10 cellular contexts compared by ENCODE assay signal in the genomic region with DNA sequence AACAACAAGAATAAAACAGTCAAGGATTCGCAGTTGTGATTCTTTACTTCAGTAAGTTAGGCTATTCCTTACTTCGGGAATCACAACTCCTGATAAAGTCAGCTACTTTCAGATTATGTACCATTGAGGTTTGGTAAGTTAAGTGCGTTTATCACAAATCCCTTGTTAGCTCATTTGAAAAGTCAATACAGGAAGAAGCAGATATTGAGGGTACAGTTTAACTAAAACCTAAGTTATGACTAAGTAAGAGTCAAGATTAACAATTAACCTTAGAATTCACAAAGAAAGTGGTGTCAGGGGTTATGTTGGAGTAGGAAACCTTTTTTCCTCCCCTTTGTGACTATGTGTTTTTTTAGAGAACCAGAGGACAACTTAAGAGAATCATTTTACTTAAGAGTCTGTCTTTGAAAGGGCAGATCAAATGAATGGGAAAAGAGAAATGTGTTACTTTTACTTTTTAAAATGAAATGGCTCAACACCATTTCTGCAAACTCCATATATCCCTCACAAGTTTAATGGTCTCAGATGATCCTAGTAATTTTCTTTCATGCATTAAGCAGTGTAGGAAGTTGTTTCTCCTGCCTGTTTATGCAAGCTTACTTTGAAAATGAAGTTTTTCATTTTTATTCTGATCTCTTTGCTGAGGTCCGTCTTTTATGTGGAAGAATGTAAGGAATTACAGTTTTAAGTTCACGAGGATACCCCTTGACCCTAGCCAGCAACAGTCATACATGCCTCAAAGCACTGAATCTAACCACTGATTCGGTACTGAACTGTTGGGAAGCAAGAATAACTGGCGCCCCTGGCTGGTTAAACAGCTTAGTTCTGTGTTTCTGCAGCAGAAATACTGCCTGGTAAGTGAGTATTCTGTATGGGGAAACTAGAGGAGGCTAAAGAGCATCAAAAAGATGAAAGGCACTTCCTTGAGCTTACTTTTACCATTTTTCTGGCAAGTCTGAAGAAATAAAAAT.
DNase-seq lines count a peak whose midpoint lies in the region; TF ChIP-seq lines count a peak whose summit lies in the region.
"Had no signal": no experiment of that assay in that cellular context is flagged by ENCODE, and none has a peak within 500 bp of the region (broad histone marks: within the 10 kb centered on the region; RNA-seq: fewer than 3 reads in every experiment).

No MANE protein-coding gene starts in this region.

- H2BK15ac ChIP-seq in H9 (ENCODE audit: low read depth, low read length) = no peak overlapping the region

- H3K4ac ChIP-seq in H9 (ENCODE audit: low read depth, low read length) = no peak overlapping the region

- no peak overlapping the region for H3K23ac ChIP-seq in H9 (ENCODE audit: insufficient read length, low read depth, low read length)

- in situ Hi-C loops in transverse colon (cut with MboI; ENCODE audit: low pct_ligation_motif_present in 1 of 4, low pct_unique_long_range_greater_than_20kb in 1 of 4, low sequenced_read_pairs in 3 of 4) = no loop called here

- no peak overlapping the region for H3K4me2 ChIP-seq in H9 (ENCODE audit: insufficient read depth, insufficient read length, low read length)

- no peak overlapping the region for H3K18ac ChIP-seq in H9 (ENCODE audit: insufficient read length, low read depth, low read length)

- H3K27ac ChIP-seq in H9 (ENCODE audit: insufficient read length, low read depth, low read length) (no peak overlapping the region), transverse colon (peak overlapping the region; percentile 30 to 67 (median 54))

- H2BK12ac ChIP-seq in H9 (ENCODE audit: insufficient read length, low read depth, low read length) = no peak overlapping the region

- H3K79me2 ChIP-seq in H9 (ENCODE audit: insufficient read depth, low read length) = no peaks in the 10 kb centered on the region

- H3K4me3 ChIP-seq in transverse colon = no peak overlapping the region

- no peaks in the 10 kb centered on the region for H3K4me1 ChIP-seq in H9 (ENCODE audit: insufficient read depth, low read length)
- H3K4me1 ChIP-seq in transverse colon = peaks cover 7 to 29% (median 19%) of the 10 kb centered on the region in 4 donors

- H3K9ac ChIP-seq in H9 (ENCODE audit: extremely low read depth, insufficient read length, low read length) = no peak overlapping the region

- no peak overlapping the region for H4K91ac ChIP-seq in H9 (ENCODE audit: insufficient read length, low read depth, low read length)

- H3K27ac Mint-ChIP-seq in H9 (no peak overlapping the region), mesothelial cell of epicardium (no peak overlapping the region)
- H3K27ac Mint-ChIP-seq: activated CD4-positive, alpha-beta memory T cell treated with anti-CD3 and anti-CD28 coated beads for 36 hours had no signal

- no peak overlapping the region for H4K8ac ChIP-seq in H9 (replicated peaks; ENCODE audit: insufficient read length, low read depth, low read length)

- H2BK20ac ChIP-seq in H9 (ENCODE audit: low read depth, low read length, poor library complexity, severe bottlenecking) = no peak overlapping the region

- no peaks in the 10 kb centered on the region for H3K9me3 Mint-ChIP-seq in H9
- no peaks in the 10 kb centered on the region for H3K9me3 Mint-ChIP-seq in mesothelial cell of epicardium
- H3K9me3 Mint-ChIP-seq: activated CD4-positive, alpha-beta memory T cell treated with anti-CD3 and anti-CD28 coated beads for 36 hours had no signal

- H3K36me3 ChIP-seq in transverse colon = peaks cover 0 to 4% (median 0%) of the 10 kb centered on the region in 4 donors

- H3T11ph ChIP-seq in H9 (ENCODE audit: low read length) = no peak overlapping the region

- no peaks in the 10 kb centered on the region for H4K20me1 ChIP-seq in H9 (ENCODE audit: control insufficient read depth, insufficient read depth, insufficient read length)

- H2AFZ ChIP-seq in H9 (ENCODE audit: low read length) = no peak overlapping the region

- intact Hi-C loops in transverse colon (cut with DNase I; ENCODE audit: low total_unique reads) = no loop called here

- no peaks in the 10 kb centered on the region for H3K9me3 ChIP-seq in H9 (ENCODE audit: control insufficient read depth, low read depth, low read length)
- no peaks in the 10 kb centered on the region for H3K9me3 ChIP-seq in transverse colon

- H3K56ac ChIP-seq in H9 (ENCODE audit: insufficient read length, low read depth, low read length) = no peak overlapping the region

- H3K4me3 Mint-ChIP-seq in H9 (no peak overlapping the region), mesothelial cell of epicardium (no peak overlapping the region)
- H3K4me3 Mint-ChIP-seq: activated CD4-positive, alpha-beta memory T cell treated with anti-CD3 and anti-CD28 coated beads for 36 hours had no signal

- no peaks in the 10 kb centered on the region for H3K27me3 Mint-ChIP-seq in H9 (ENCODE audit: low read depth)
- H3K27me3 Mint-ChIP-seq in mesothelial cell of epicardium (ENCODE audit: low read depth) = no peaks in the 10 kb centered on the region

- H2BK5ac ChIP-seq in H9 (ENCODE audit: insufficient read length, low read length) = no peak overlapping the region

- H3K14ac ChIP-seq in H9 (ENCODE audit: insufficient read depth, low read length) = no peak overlapping the region

- H2BK120ac ChIP-seq in H9 (ENCODE audit: low read depth, low read length, poor library complexity, severe bottlenecking) = no peak overlapping the region

- H3K79me1 ChIP-seq in H9 (ENCODE audit: insufficient read depth, low read depth, low read length, poor library complexity, severe bottlenecking) = no peaks in the 10 kb centered on the region

- H3K23me2 ChIP-seq in H9 (ENCODE audit: insufficient read length, low read depth, low read length, poor library complexity, severe bottlenecking) = no peaks in the 10 kb centered on the region

- peak; percentile 33; the same call in 2 of the 3 replicates for TF ChIP-seq CTCF in H9 (conservative IDR thresholded peaks at IDR 0.05)
- TF ChIP-seq CTCF in transverse colon (IDR thresholded peaks at IDR 0.05) = no peak
- TF ChIP-seq CTCF in mesothelial cell of epicardium (IDR thresholded peaks at IDR 0.05; ENCODE audit: unreplicated experiment) = no peak

- H3K27me3 ChIP-seq in H9 (ENCODE audit: insufficient read depth, low read length) (no peaks in the 10 kb centered on the region), transverse colon (no peaks in the 10 kb centered on the region)

- DNase-seq in H9 = no peak
- DNase-seq in amniotic epithelial cell (ENCODE audit: low read depth) = peak; percentile 69
- peak; percentile 71 for DNase-seq in iris pigment epithelial cell (ENCODE audit: low read depth)
- peak; percentile 13 for DNase-seq in transverse colon
- DNase-seq in T1000 (lab: John Stamatoyannopoulos, UW) = no peak
- DNase-seq in mesothelial cell of epicardium (ENCODE audit: low spot score in 2 of 2, unreplicated experiment in 2 of 2) = no peak
- DNase-seq in activated CD4-positive, CD25-positive, alpha-beta regulatory T cell (lab: John Stamatoyannopoulos, UW) = no peak
- DNase-seq: activated CD4-positive, alpha-beta memory T cell treated with anti-CD3 and anti-CD28 coated beads for 36 hours; aorta; NCI-H187 treated with DMSO at 0.1 percent for 48 hours had no signal

- no peak for TF ChIP-seq EP300 in transverse colon (IDR thresholded peaks at IDR 0.05; ENCODE audit: low read depth)

- WGBS in H9 (ENCODE audit: extremely low coverage, insufficient read length, low lambda C conversion rate) = no CpG with 5 or more reads among the region's 7 CpGs
- 43 to 44% methylated on average over 6 to 7 of the region's 7 CpGs for WGBS in transverse colon (ENCODE audit: low coverage in 1 of 2), 2 donors

- TF ChIP-seq POLR2A in transverse colon (IDR thresholded peaks at IDR 0.05) = no peak

- no peak overlapping the region for H4K5ac ChIP-seq in H9 (ENCODE audit: insufficient read length, low read depth, low read length)

- H2AK5ac ChIP-seq in H9 (ENCODE audit: insufficient read length, low read length) = no peak overlapping the region

- peaks cover 13 to 16% of the 10 kb centered on the region in 2 experiments for H3K4me1 Mint-ChIP-seq in H9
- peaks cover 30% of the 10 kb centered on the region for H3K4me1 Mint-ChIP-seq in mesothelial cell of epicardium

- no peaks in the 10 kb centered on the region for H3K36me3 Mint-ChIP-seq in H9 (ENCODE audit: insufficient read depth in 1 of 3, low read depth in 3 of 3)
- H3K36me3 Mint-ChIP-seq in mesothelial cell of epicardium = no peaks in the 10 kb centered on the region
- H3K36me3 Mint-ChIP-seq: activated CD4-positive, alpha-beta memory T cell treated with anti-CD3 and anti-CD28 coated beads for 36 hours had no signal

Comparison
In these comparisons a context has a peak if more than half of its experiments do, and no peak if none do; other contexts are left out.
1. DNase-seq: peak in amniotic epithelial cell (single experiment), iris pigment epithelial cell (single experiment) and transverse colon (single experiment); none in H9 (single experiment), T1000 (single experiment), mesothelial cell of epicardium (0 of 2) and activated CD4-positive, CD25-positive, alpha-beta regulatory T cell (0 of 4).